10 cellular contexts compared by ENCODE assay signal in genomic region chr3:72163809-72164634, GRCh38.
DNase-seq lines count a peak whose midpoint lies in the region; ATAC-seq and TF ChIP-seq lines count a peak whose summit lies in the region.
"Had no signal": no experiment of that assay in that cellular context is flagged by ENCODE, and none has a peak within 500 bp of the region (broad histone marks: within the 10 kb centered on the region; RNA-seq: fewer than 3 reads in every experiment).

No MANE protein-coding gene starts in this region.

- H3K27ac ChIP-seq in substantia nigra (ENCODE audit: low read depth, low read length, poor library complexity, severe bottlenecking) = peak overlapping the region; percentile 18
- no peak overlapping the region for H3K27ac ChIP-seq in ascending aorta
- peak overlapping the region in 7 of 59 donors; percentile 1 to 73 (median 19) for H3K27ac ChIP-seq in dorsolateral prefrontal cortex

- no peak overlapping the region for H3K27ac Mint-ChIP-seq in activated CD8-positive, alpha-beta T cell treated with anti-CD3 and anti-CD28 coated beads for 36 hours
- H3K27ac Mint-ChIP-seq in activated CD8-positive, alpha-beta T cell treated with anti-CD3 and anti-CD28 coated beads, Interleukin-2, amount 10 ng/mL, durations not matched to agents 7 days and 5 days = no peak overlapping the region

- H3K27me3 ChIP-seq in ascending aorta (no peaks in the 10 kb centered on the region), dorsolateral prefrontal cortex (no peaks in the 10 kb centered on the region)

- intact Hi-C loops in activated CD8-positive, alpha-beta T cell treated with anti-CD3 and anti-CD28 coated beads for 36 hours (cut with micrococcal nuclease) = no loop called here
- intact Hi-C loops in ascending aorta (cut with DNase I) (no loop called here), dorsolateral prefrontal cortex (cut with DNase I) (no loop called here)

- no peaks in the 10 kb centered on the region for H3K4me1 Mint-ChIP-seq in activated CD8-positive, alpha-beta T cell treated with anti-CD3 and anti-CD28 coated beads for 36 hours (ENCODE audit: low read depth)
- H3K4me1 Mint-ChIP-seq in activated CD8-positive, alpha-beta T cell treated with anti-CD3 and anti-CD28 coated beads, Interleukin-2, amount 10 ng/mL, durations not matched to agents 7 days and 5 days (ENCODE audit: low read depth) = no peaks in the 10 kb centered on the region

- no peak overlapping the region for H3K4me3 ChIP-seq in ascending aorta
- no peak overlapping the region for H3K4me3 ChIP-seq in dorsolateral prefrontal cortex

- H3K9me3 Mint-ChIP-seq in activated CD8-positive, alpha-beta T cell treated with anti-CD3 and anti-CD28 coated beads for 36 hours = no peaks in the 10 kb centered on the region
- H3K9me3 Mint-ChIP-seq in activated CD8-positive, alpha-beta T cell treated with anti-CD3 and anti-CD28 coated beads, Interleukin-2, amount 10 ng/mL, durations not matched to agents 7 days and 5 days (ENCODE audit: insufficient read depth) = no peaks in the 10 kb centered on the region

- ATAC-seq in activated CD8-positive, alpha-beta T cell treated with anti-CD3 and anti-CD28 coated beads for 36 hours = peak; percentile 30
- no peak for ATAC-seq in activated CD8-positive, alpha-beta T cell treated with anti-CD3 and anti-CD28 coated beads, Interleukin-2, amount 10 ng/mL, durations not matched to agents 7 days and 5 days
- peak; percentile 88 for ATAC-seq in HG02938 (IDR thresholded peaks at IDR 0.05; ENCODE audit: unreplicated experiment)
- ATAC-seq: Panc1 had no signal

- H3K36me3 ChIP-seq in ascending aorta = no peaks in the 10 kb centered on the region

- DNase-seq in activated CD8-positive, alpha-beta T cell treated with anti-CD3 and anti-CD28 coated beads for 36 hours = no peak
- DNase-seq in activated CD8-positive, alpha-beta T cell treated with anti-CD3 and anti-CD28 coated beads, Interleukin-2, amount 10 ng/mL, durations not matched to agents 7 days and 5 days = no peak
- peak; percentile 81 for DNase-seq in NAMALWA (ENCODE audit: low spot score)
- DNase-seq in substantia nigra (lab: John Stamatoyannopoulos, UW) = no peak
- no peak for DNase-seq in DMS153 treated with DMSO at 0.1 percent for 48 hours (lab: John Stamatoyannopoulos, UW; ENCODE audit: unreplicated experiment)
- DNase-seq in ascending aorta (ENCODE audit: low spot score in 2 of 2) = no peak
- DNase-seq in dorsolateral prefrontal cortex = no peak
- DNase-seq: GOT3 had no signal

- no peaks in the 10 kb centered on the region for H3K9me3 ChIP-seq in ascending aorta

- H3K27me3 Mint-ChIP-seq in activated CD8-positive, alpha-beta T cell treated with anti-CD3 and anti-CD28 coated beads for 36 hours = peaks cover 4% of the 10 kb centered on the region
- no peaks in the 10 kb centered on the region for H3K27me3 Mint-ChIP-seq in activated CD8-positive, alpha-beta T cell treated with anti-CD3 and anti-CD28 coated beads, Interleukin-2, amount 10 ng/mL, durations not matched to agents 7 days and 5 days (ENCODE audit: low read depth)

- POLR2A ChIA-PET in activated CD8-positive, alpha-beta T cell treated with anti-CD3 and anti-CD28 coated beads for 36 hours (lab: Charles Lee) = no interaction called here
- POLR2A ChIA-PET in activated CD8-positive, alpha-beta T cell treated with anti-CD3 and anti-CD28 coated beads, Interleukin-2, amount 10 ng/mL, durations not matched to agents 7 days and 5 days (lab: Charles Lee) = no interaction called here

- H3K4me3 Mint-ChIP-seq in activated CD8-positive, alpha-beta T cell treated with anti-CD3 and anti-CD28 coated beads for 36 hours = no peak overlapping the region
- no peak overlapping the region for H3K4me3 Mint-ChIP-seq in activated CD8-positive, alpha-beta T cell treated with anti-CD3 and anti-CD28 coated beads, Interleukin-2, amount 10 ng/mL, durations not matched to agents 7 days and 5 days

- CTCF ChIA-PET in activated CD8-positive, alpha-beta T cell treated with anti-CD3 and anti-CD28 coated beads for 36 hours (lab: Charles Lee) = no interaction called here
- CTCF ChIA-PET in activated CD8-positive, alpha-beta T cell treated with anti-CD3 and anti-CD28 coated beads, Interleukin-2, amount 10 ng/mL, durations not matched to agents 7 days and 5 days (lab: Charles Lee) = no interaction called here

- no peaks in the 10 kb centered on the region for H3K36me3 Mint-ChIP-seq in activated CD8-positive, alpha-beta T cell treated with anti-CD3 and anti-CD28 coated beads for 36 hours (ENCODE audit: low read depth)
- H3K36me3 Mint-ChIP-seq in activated CD8-positive, alpha-beta T cell treated with anti-CD3 and anti-CD28 coated beads, Interleukin-2, amount 10 ng/mL, durations not matched to agents 7 days and 5 days (ENCODE audit: low read depth) = no peaks in the 10 kb centered on the region

- TF ChIP-seq CTCF in activated CD8-positive, alpha-beta T cell treated with anti-CD3 and anti-CD28 coated beads for 36 hours (IDR thresholded peaks at IDR 0.05) = no peak
- TF ChIP-seq CTCF in ascending aorta (IDR thresholded peaks at IDR 0.05) = no peak
- TF ChIP-seq CTCF in dorsolateral prefrontal cortex (IDR thresholded peaks at IDR 0.05 in 54 of 56, conservative IDR thresholded peaks at IDR 0.05 in 2 of 56; ENCODE audit: low read depth in 1 of 56, partially characterized antibody in 56 of 56) = no peak

- no peaks in the 10 kb centered on the region for H3K4me1 ChIP-seq in ascending aorta
